Comparison of ENCODE assay signal across 11 cellular contexts in genomic region chr14:68621400-68622365, GRCh38.
DNase-seq lines count a peak whose midpoint lies in the region; ATAC-seq and TF ChIP-seq lines count a peak whose summit lies in the region.
"Had no signal": no experiment of that assay in that cellular context is flagged by ENCODE, and none has a peak within 500 bp of the region (broad histone marks: within the 10 kb centered on the region; RNA-seq: fewer than 3 reads in every experiment).

No MANE protein-coding gene starts in this region.

- H3K9me3 ChIP-seq in WERI-Rb-1 (ENCODE audit: severe bottlenecking) (peaks cover 14% of the 10 kb centered on the region), cardiac muscle cell (ENCODE audit: low read depth) (no peaks in the 10 kb centered on the region), Caco-2 (peaks cover 22% of the 10 kb centered on the region)

- TF ChIP-seq CTCF in WERI-Rb-1 (IDR thresholded peaks at IDR 0.05; ENCODE audit: low read depth, low read length) = no peak
- TF ChIP-seq CTCF in cardiac muscle cell (IDR thresholded peaks at IDR 0.05; ENCODE audit: low read depth, low read length) = no peak
- no peak for TF ChIP-seq CTCF in Caco-2 (IDR thresholded peaks at IDR 0.05; ENCODE audit: insufficient read depth in 1 of 2, low read depth in 1 of 2, low read length in 1 of 2, severe bottlenecking in 1 of 2, unreplicated experiment in 1 of 2)

- H3K4me1 ChIP-seq in cardiac muscle cell (ENCODE audit: low read depth) (peaks cover 44% of the 10 kb centered on the region), Caco-2 (peaks cover 25% of the 10 kb centered on the region)

- DNase-seq in AG20443 (ENCODE audit: low spot score) = peak; percentile 88
- peak; percentile 64 for DNase-seq in WERI-Rb-1
- DNase-seq in cardiac muscle cell (ENCODE audit: low read depth in 1 of 2, low spot score in 1 of 2) = peak in 1 of 2 donors; percentile 67
- peak; percentile 51 for DNase-seq in putamen (ENCODE audit: low spot score)
- no peak for DNase-seq in Caco-2
- no peak for DNase-seq in SW 1271 (lab: John Stamatoyannopoulos, UW)
- DNase-seq in activated T-cell treated with anti-CD3 and anti-CD28 coated beads, Interleukin-2, amount 50 U/mL, for 4 hours = no peak
- DNase-seq: activated gamma-delta T cell, NCI-H526 had no signal

- peak overlapping the region; percentile 38 for H3K27ac ChIP-seq in WERI-Rb-1
- peak overlapping the region; percentile 96 for H3K27ac ChIP-seq in cardiac muscle cell

- POLR2A ChIA-PET in Caco-2 (lab: Charles Lee) = no interaction called here

- no peak overlapping the region for H3K27ac Mint-ChIP-seq in Caco-2 (ENCODE audit: unreplicated experiment)
- H3K27ac Mint-ChIP-seq: CD8-positive, alpha-beta T cell had no signal

- intact Hi-C loops in Caco-2 (cut with micrococcal nuclease; ENCODE audit: unreplicated experiment) = no loop called here

- ATAC-seq in HG02870 (IDR thresholded peaks at IDR 0.05; ENCODE audit: unreplicated experiment) = no peak
- ATAC-seq in activated T-cell treated with anti-CD3 and anti-CD28 coated beads, Interleukin-2, amount 50 U/mL, for 4 hours = no peak
- ATAC-seq: CD8-positive, alpha-beta T cell had no signal

- no peaks in the 10 kb centered on the region for H3K27me3 Mint-ChIP-seq in Caco-2 (ENCODE audit: insufficient read depth, unreplicated experiment)
- no peaks in the 10 kb centered on the region for H3K27me3 Mint-ChIP-seq in activated T-cell treated with anti-CD3 and anti-CD28 coated beads, Interleukin-2, amount 50 U/mL, for 4 hours (ENCODE audit: low read depth)

- H3K36me3 ChIP-seq in WERI-Rb-1 (no peaks in the 10 kb centered on the region), cardiac muscle cell (no peaks in the 10 kb centered on the region), Caco-2 (ENCODE audit: control insufficient read depth, insufficient read depth, low read length) (no peaks in the 10 kb centered on the region)

- no TSS peak for BruUV-seq in Caco-2 (replicated peaks; lab: Mats Ljungman, UMichigan)

- no peak overlapping the region for H3K4me3 ChIP-seq in WERI-Rb-1 (ENCODE audit: low read depth, low read length)
- no peak overlapping the region for H3K4me3 ChIP-seq in cardiac muscle cell
- H3K4me3 ChIP-seq in Caco-2 (ENCODE audit: low read depth, low read length) = no peak overlapping the region

- H3K27me3 ChIP-seq in WERI-Rb-1 (ENCODE audit: insufficient read depth, low read depth, severe bottlenecking) = no peaks in the 10 kb centered on the region
- no peaks in the 10 kb centered on the region for H3K27me3 ChIP-seq in cardiac muscle cell
- no peaks in the 10 kb centered on the region for H3K27me3 ChIP-seq in Caco-2 (replicated peaks; ENCODE audit: control insufficient read depth, insufficient read depth, low read length)

- H3K4me1 Mint-ChIP-seq in Caco-2 (ENCODE audit: low read depth, unreplicated experiment) = peaks cover 9% of the 10 kb centered on the region
- no peaks in the 10 kb centered on the region for H3K4me1 Mint-ChIP-seq in activated T-cell treated with anti-CD3 and anti-CD28 coated beads, Interleukin-2, amount 50 U/mL, for 4 hours (ENCODE audit: low read depth)

- CTCF ChIA-PET in Caco-2 (lab: Charles Lee) = interaction anchor here (0.5 kb wide), 1 partner anchor 141 kb away, joined by 3 read pairs; no protein-coding TSS in a partner anchor

- peaks cover 18% of the 10 kb centered on the region for H3K9me3 Mint-ChIP-seq in Caco-2 (ENCODE audit: unreplicated experiment)
- H3K9me3 Mint-ChIP-seq in activated T-cell treated with anti-CD3 and anti-CD28 coated beads, Interleukin-2, amount 50 U/mL, for 4 hours = peaks cover 14% of the 10 kb centered on the region

- H3K36me3 Mint-ChIP-seq in Caco-2 (ENCODE audit: insufficient read depth, unreplicated experiment) = peaks cover 6% of the 10 kb centered on the region
- H3K36me3 Mint-ChIP-seq in activated T-cell treated with anti-CD3 and anti-CD28 coated beads, Interleukin-2, amount 50 U/mL, for 4 hours (ENCODE audit: insufficient read depth) = no peaks in the 10 kb centered on the region

- H3K4me3 Mint-ChIP-seq in Caco-2 (ENCODE audit: unreplicated experiment) = no peak overlapping the region
- no peak overlapping the region for H3K4me3 Mint-ChIP-seq in activated T-cell treated with anti-CD3 and anti-CD28 coated beads, Interleukin-2, amount 50 U/mL, for 4 hours
- H3K4me3 Mint-ChIP-seq: CD8-positive, alpha-beta T cell had no signal

Comparison
In these comparisons a context has a peak if more than half of its experiments do, and no peak if none do; other contexts are left out.
1. DNase-seq: peak in AG20443 (single experiment), WERI-Rb-1 (single experiment) and putamen (single experiment); none in Caco-2 (0 of 2), SW 1271 (0 of 2) and activated T-cell treated with anti-CD3 and anti-CD28 coated beads, Interleukin-2, amount 50 U/mL, for 4 hours (single experiment).